In the genomic region with DNA sequence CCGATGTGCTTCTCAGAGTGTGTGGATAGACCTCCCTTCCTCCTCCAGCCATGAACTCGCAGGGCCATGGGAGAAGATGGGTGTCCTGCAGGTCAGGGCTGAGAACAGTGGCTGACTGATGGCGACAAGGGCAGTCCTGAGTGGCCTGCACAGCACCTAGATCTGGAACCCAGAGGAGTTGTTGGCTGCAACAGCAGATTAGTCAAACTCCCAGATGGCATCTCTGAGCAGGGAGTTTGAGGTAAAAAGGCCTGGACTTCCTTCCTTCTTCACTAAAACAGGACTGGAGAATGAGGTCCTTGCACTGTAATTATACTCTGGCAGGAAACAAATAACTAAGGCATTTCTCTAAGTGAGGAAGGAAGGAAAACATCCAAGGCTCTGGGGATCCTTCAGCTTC, we compare ENCODE assay signal across 21 cellular contexts.
DNase-seq lines count a peak whose midpoint lies in the region; ATAC-seq, FAIRE-seq and TF ChIP-seq lines count a peak whose summit lies in the region.
"Had no signal": no experiment of that assay in that cellular context is flagged by ENCODE, and none has a peak within 500 bp of the region (broad histone marks: within the 10 kb centered on the region; RNA-seq: fewer than 3 reads in every experiment).

No MANE protein-coding gene starts in this region.

- H2AFZ ChIP-seq in H9 (ENCODE audit: low read length) = no peak overlapping the region
- H2AFZ ChIP-seq in H1 (ENCODE audit: low read length) = no peak overlapping the region
- peak overlapping the region; percentile 19 for H2AFZ ChIP-seq in neuronal stem cell (ENCODE audit: low read length)
- H2AFZ ChIP-seq: GM23338 had no signal

- no peak overlapping the region for H3K18ac ChIP-seq in H9 (ENCODE audit: insufficient read length, low read depth, low read length)
- peak overlapping the region; percentile 63 for H3K18ac ChIP-seq in H1 (ENCODE audit: extremely low read depth, low read length)
- peak overlapping the region; percentile 66 for H3K18ac ChIP-seq in neuronal stem cell (ENCODE audit: low read length)

- H4K5ac ChIP-seq in H9 (ENCODE audit: insufficient read length, low read depth, low read length) (no peak overlapping the region), H1 (ENCODE audit: insufficient read length, low read depth, low read length) (no peak overlapping the region)

- H2BK5ac ChIP-seq in H9 (ENCODE audit: insufficient read length, low read length) (no peak overlapping the region), H1 (ENCODE audit: low read depth, low read length) (peak overlapping the region; percentile 86; the same call in 1 of the 2 replicates), neuronal stem cell (ENCODE audit: low read length) (no peak overlapping the region)

- H3K9ac ChIP-seq in H9 (ENCODE audit: extremely low read depth, insufficient read length, low read length) (no peak overlapping the region), H1 (replicated peaks in 1 of 4; ENCODE audit: extremely low read depth in 1 of 4, low read depth in 3 of 4, low read length in 3 of 4) (no peak overlapping the region), neuronal stem cell (ENCODE audit: low read depth, low read length, poor library complexity) (no peak overlapping the region)
- H3K9ac ChIP-seq: BLaER1 treated with 17β-estradiol and CSF1 and Interleukin-3, amounts not matched to agents 10 nM and 100 nM had no signal

- no peak overlapping the region for H3K4me3 ChIP-seq in BE2C (ENCODE audit: low read depth, low read length)
- H3K4me3 ChIP-seq in H1 (ENCODE audit: extremely low read depth in 1 of 4, insufficient read depth in 2 of 4, low read depth in 3 of 4, low read length in 4 of 4) = no peak overlapping the region
- no peak overlapping the region for H3K4me3 ChIP-seq in neuronal stem cell (ENCODE audit: low read length in 2 of 2)
- H3K4me3 ChIP-seq in lower lobe of right lung = no peak overlapping the region
- H3K4me3 ChIP-seq: A549; BLaER1 treated with 17β-estradiol and CSF1 and Interleukin-3, amounts not matched to agents 10 nM and 100 nM; GM23338; K562 had no signal

- no peak for TF ChIP-seq RAD21 in H1 (IDR thresholded peaks at IDR 0.05 in 1 of 2, conservative IDR thresholded peaks at IDR 0.05 in 1 of 2; ENCODE audit: low read depth in 2 of 2, low read length in 2 of 2)

- H3K4me1 ChIP-seq in BE2C = peaks cover 27% of the 10 kb centered on the region
- peaks cover 14% of the 10 kb centered on the region; the same call in 1 of the 2 replicates for H3K4me1 ChIP-seq in H9 (ENCODE audit: insufficient read depth, low read length)
- peaks cover 16 to 29% (median 21%) of the 10 kb centered on the region in 4 experiments for H3K4me1 ChIP-seq in H1 (replicated peaks in 1 of 4; ENCODE audit: control insufficient read depth in 3 of 4, insufficient read depth in 4 of 4, low read length in 3 of 4)
- H3K4me1 ChIP-seq in neuronal stem cell (ENCODE audit: control insufficient read depth in 2 of 2, insufficient read depth in 1 of 2, low read depth in 1 of 2, low read length in 2 of 2) = peaks cover 23 to 25% of the 10 kb centered on the region in 2 donors
- H3K4me1 ChIP-seq in lower lobe of right lung = no peaks in the 10 kb centered on the region

- no CpG with 5 or more reads among the region's 3 CpGs for WGBS in H9 (ENCODE audit: extremely low coverage, insufficient read length, low lambda C conversion rate)
- WGBS in H1 (ENCODE audit: extremely low coverage in 1 of 2, insufficient coverage in 1 of 2, insufficient read length in 1 of 2, insufficient replicate concordance in 2 of 2, low coverage in 1 of 2, low lambda C conversion rate in 2 of 2, missing lambda C conversion rate in 1 of 2), 2 experiments = 93% methylated on average over 3 of the region's 3 CpGs; no CpG with 5 or more reads in 1 of the 2 experiments
- WGBS in neuronal stem cell (ENCODE audit: extremely low coverage in 2 of 2, insufficient read length in 2 of 2, insufficient replicate concordance in 1 of 2), 2 donors = no CpG with 5 or more reads among the region's 3 CpGs

- H3K56ac ChIP-seq in H9 (ENCODE audit: insufficient read length, low read depth, low read length) = no peak overlapping the region
- H3K56ac ChIP-seq in H1 (replicated peaks; ENCODE audit: insufficient read length, low read depth, low read length) = no peak overlapping the region

- H3K23ac ChIP-seq in H9 (ENCODE audit: insufficient read length, low read depth, low read length) = no peak overlapping the region
- H3K23ac ChIP-seq in H1 (ENCODE audit: insufficient read length) = no peak overlapping the region
- H3K23ac ChIP-seq in neuronal stem cell (ENCODE audit: low read depth, low read length, poor library complexity) = no peak overlapping the region

- no peaks in the 10 kb centered on the region for H3K9me3 Mint-ChIP-seq in H9
- H3K9me3 Mint-ChIP-seq: CD8-positive, alpha-beta T cell had no signal

- H3K4me3 Mint-ChIP-seq in H9 = no peak overlapping the region
- H3K4me3 Mint-ChIP-seq: CD8-positive, alpha-beta T cell; GM23338 had no signal

- H3K4me2 ChIP-seq in H9 (ENCODE audit: insufficient read depth, insufficient read length, low read length) = no peak overlapping the region
- no peak overlapping the region for H3K4me2 ChIP-seq in H1 (ENCODE audit: insufficient read depth in 1 of 2, low read depth in 2 of 2, low read length in 2 of 2)
- no peak overlapping the region for H3K4me2 ChIP-seq in neuronal stem cell (ENCODE audit: insufficient read depth, low read length, poor library complexity, severe bottlenecking)
- H3K4me2 ChIP-seq: A549, GM23338 had no signal

- no peaks in the 10 kb centered on the region for H3K79me2 ChIP-seq in H9 (ENCODE audit: insufficient read depth, low read length)
- no peaks in the 10 kb centered on the region for H3K79me2 ChIP-seq in H1 (ENCODE audit: control insufficient read depth in 1 of 2, insufficient read depth in 2 of 2, low read length in 2 of 2)

- H3K23me2 ChIP-seq in H9 (ENCODE audit: insufficient read length, low read depth, low read length, poor library complexity, severe bottlenecking) = no peaks in the 10 kb centered on the region
- H3K23me2 ChIP-seq in H1 (ENCODE audit: low read depth, low read length) = peaks cover 5% of the 10 kb centered on the region

- H4K20me1 ChIP-seq in H9 (ENCODE audit: control insufficient read depth, insufficient read depth, insufficient read length) = no peaks in the 10 kb centered on the region
- H4K20me1 ChIP-seq in H1 (replicated peaks in 1 of 2; ENCODE audit: control insufficient read depth in 1 of 2, insufficient read depth in 2 of 2, low read length in 2 of 2) = no peaks in the 10 kb centered on the region
- H4K20me1 ChIP-seq: BLaER1 treated with 17β-estradiol and CSF1 and Interleukin-3, amounts not matched to agents 10 nM and 100 nM had no signal

- peak overlapping the region in 2 of 3 experiments; percentile 36 to 57; a peak in 2 of 7 replicates for H3K27ac Mint-ChIP-seq in H9
- H3K27ac Mint-ChIP-seq: CD8-positive, alpha-beta T cell; GM23338 had no signal

- H2BK12ac ChIP-seq in H9 (ENCODE audit: insufficient read length, low read depth, low read length) (no peak overlapping the region), H1 (ENCODE audit: low read depth, low read length) (peak overlapping the region; percentile 88; the same call in 1 of the 2 replicates), neuronal stem cell (ENCODE audit: low read length) (peak overlapping the region; percentile 67)

- H3K14ac ChIP-seq in H9 (ENCODE audit: insufficient read depth, low read length) (no peak overlapping the region; the same call in 1 of the 2 replicates), H1 (ENCODE audit: insufficient read length) (no peak overlapping the region), neuronal stem cell (ENCODE audit: low read length) (no peak overlapping the region)

- TF ChIP-seq POLR2A in H1 (IDR thresholded peaks at IDR 0.05; ENCODE audit: control extremely low read depth in 1 of 2, low read depth in 2 of 2, low read length in 2 of 2) = no peak

- no peak for TF ChIP-seq EP300 in H1 (IDR thresholded peaks at IDR 0.05; ENCODE audit: borderline replicate concordance in 1 of 2, low read depth in 2 of 2, low read length in 2 of 2)

- no peaks in the 10 kb centered on the region for H3K27me3 Mint-ChIP-seq in H9 (ENCODE audit: low read depth)

- H2BK120ac ChIP-seq in H9 (ENCODE audit: low read depth, low read length, poor library complexity, severe bottlenecking) (no peak overlapping the region), H1 (replicated peaks; ENCODE audit: low read depth, low read length) (peak overlapping the region; percentile 45), neuronal stem cell (ENCODE audit: low read depth, low read length) (no peak overlapping the region)

- POLR2A ChIA-PET in H1 (lab: Charles Lee; ENCODE audit: partially characterized antibody) = no interaction called here

- H2BK15ac ChIP-seq in H9 (ENCODE audit: low read depth, low read length) = no peak overlapping the region
- peak overlapping the region; percentile 96 for H2BK15ac ChIP-seq in H1 (ENCODE audit: low read length)
- no peak overlapping the region for H2BK15ac ChIP-seq in neuronal stem cell (ENCODE audit: low read length)

- H3K9me3 ChIP-seq in BE2C (peaks cover 28% of the 10 kb centered on the region), H9 (ENCODE audit: control insufficient read depth, low read depth, low read length) (no peaks in the 10 kb centered on the region), H1 (ENCODE audit: insufficient read depth in 2 of 2, low read depth in 1 of 2, low read length in 1 of 2) (no peaks in the 10 kb centered on the region), neuronal stem cell (replicated peaks in 1 of 2; ENCODE audit: control insufficient read depth in 2 of 2, insufficient read depth in 1 of 2, low read depth in 1 of 2, low read length in 2 of 2) (no peaks in the 10 kb centered on the region), lower lobe of right lung (no peaks in the 10 kb centered on the region)
- H3K9me3 ChIP-seq: A549; BLaER1 treated with 17β-estradiol and CSF1 and Interleukin-3, amounts not matched to agents 10 nM and 100 nM had no signal

- H2BK20ac ChIP-seq in H9 (ENCODE audit: low read depth, low read length, poor library complexity, severe bottlenecking) (no peak overlapping the region), H1 (ENCODE audit: low read length) (peak overlapping the region; percentile 67)

- ATAC-seq in lower lobe of right lung = no peak
- ATAC-seq: A549; CD8-positive, alpha-beta T cell; GM23338; K562 had no signal

- peak; percentile 80 for DNase-seq in BE2C
- no peak for DNase-seq in H9
- no peak for DNase-seq in H1 (ENCODE audit: low read depth in 1 of 2, low spot score in 2 of 2)
- DNase-seq in neuronal stem cell (ENCODE audit: low spot score) = no peak
- no peak for DNase-seq in lower lobe of right lung
- DNase-seq in NCI-H1436 treated with DMSO at 0.1 percent for 48 hours (lab: John Stamatoyannopoulos, UW) = no peak
- DNase-seq in RKO (ENCODE audit: low spot score) = no peak
- DNase-seq: AML-193; CD8-positive, alpha-beta T cell; DMS 273 treated with DMSO at 0.1 percent for 48 hours; GDM1; H7; IMR-90 had no signal

- H3K27me3 ChIP-seq in BE2C (no peaks in the 10 kb centered on the region), H9 (ENCODE audit: insufficient read depth, low read length) (no peaks in the 10 kb centered on the region), H1 (replicated peaks in 1 of 4; ENCODE audit: control insufficient read depth in 3 of 4, extremely low read depth in 1 of 4, insufficient read depth in 3 of 4, low read length in 3 of 4) (no peaks in the 10 kb centered on the region), neuronal stem cell (ENCODE audit: control insufficient read depth in 3 of 3, insufficient read depth in 3 of 3, low read depth in 1 of 3, low read length in 3 of 3) (no peaks in the 10 kb centered on the region), lower lobe of right lung (ENCODE audit: low read depth) (peaks cover 7% of the 10 kb centered on the region)
- H3K27me3 ChIP-seq: BLaER1 treated with 17β-estradiol and CSF1 and Interleukin-3, amounts not matched to agents 10 nM and 100 nM had no signal

- H3T11ph ChIP-seq in H9 (ENCODE audit: low read length) = no peak overlapping the region

- H3K79me1 ChIP-seq in H9 (ENCODE audit: insufficient read depth, low read depth, low read length, poor library complexity, severe bottlenecking) (no peaks in the 10 kb centered on the region), H1 (ENCODE audit: low read depth, low read length) (no peaks in the 10 kb centered on the region), neuronal stem cell (ENCODE audit: low read depth, low read length) (no peaks in the 10 kb centered on the region)

- no peaks in the 10 kb centered on the region for H3K36me3 Mint-ChIP-seq in H9 (ENCODE audit: insufficient read depth in 1 of 3, low read depth in 3 of 3)
- H3K36me3 Mint-ChIP-seq: CD8-positive, alpha-beta T cell had no signal

- H3K36me3 ChIP-seq in BE2C = no peaks in the 10 kb centered on the region
- H3K36me3 ChIP-seq in H1 (ENCODE audit: control insufficient read depth in 2 of 4, insufficient read depth in 4 of 4, low read length in 3 of 4) = no peaks in the 10 kb centered on the region
- no peaks in the 10 kb centered on the region for H3K36me3 ChIP-seq in neuronal stem cell (replicated peaks in 1 of 2; ENCODE audit: control insufficient read depth in 2 of 2, insufficient read depth in 2 of 2, low read length in 2 of 2)
- H3K36me3 ChIP-seq in lower lobe of right lung = no peaks in the 10 kb centered on the region
- H3K36me3 ChIP-seq: BLaER1 treated with 17β-estradiol and CSF1 and Interleukin-3, amounts not matched to agents 10 nM and 100 nM had no signal

- no peak overlapping the region for H3K27ac ChIP-seq in H9 (ENCODE audit: insufficient read length, low read depth, low read length)
- no peak overlapping the region for H3K27ac ChIP-seq in H1 (ENCODE audit: low read depth, low read length)
- H3K27ac ChIP-seq in neuronal stem cell (replicated peaks; ENCODE audit: low read length) = no peak overlapping the region
- no peak overlapping the region for H3K27ac ChIP-seq in lower lobe of right lung
- H3K27ac ChIP-seq: 22Rv1; A549; BLaER1 treated with 17β-estradiol and CSF1 and Interleukin-3, amounts not matched to agents 10 nM and 100 nM had no signal

- no peak overlapping the region for H3K4ac ChIP-seq in H9 (ENCODE audit: low read depth, low read length)
- H3K4ac ChIP-seq in H1 (replicated peaks; ENCODE audit: insufficient read length, low read depth, low read length) = peak overlapping the region; percentile 80
- no peak overlapping the region for H3K4ac ChIP-seq in neuronal stem cell (ENCODE audit: low read length)

- H4K8ac ChIP-seq in H9 (replicated peaks; ENCODE audit: insufficient read length, low read depth, low read length) (no peak overlapping the region), H1 (ENCODE audit: extremely low read depth, insufficient read depth, low read length) (no peak overlapping the region), neuronal stem cell (ENCODE audit: low read depth, low read length) (no peak overlapping the region)

- TF ChIP-seq CTCF in BE2C (IDR thresholded peaks at IDR 0.05; ENCODE audit: low read depth, low read length) (no peak), H9 (conservative IDR thresholded peaks at IDR 0.05) (no peak), H1 (IDR thresholded peaks at IDR 0.05; ENCODE audit: control extremely low read depth in 1 of 3, insufficient read depth in 1 of 3, low read depth in 1 of 3, low read length in 3 of 3) (no peak), lower lobe of right lung (IDR thresholded peaks at IDR 0.05) (no peak)

- H2AK5ac ChIP-seq in H9 (ENCODE audit: insufficient read length, low read length) (no peak overlapping the region), H1 (ENCODE audit: low read depth, low read length) (peak overlapping the region; percentile 99), neuronal stem cell (ENCODE audit: low read depth, low read length) (no peak overlapping the region)

- intact Hi-C loops in lower lobe of right lung (cut with DNase I) = no loop called here

- CTCF ChIA-PET in H1 (lab: Charles Lee; ENCODE audit: partially characterized antibody) = interaction anchor here (0.5 to 5.8 kb wide), 3 partner anchors 10 to 162 kb away, joined by 3 to 28 read pairs (median 6); partner anchors contain the start of gene MYCN

- H3K4me1 Mint-ChIP-seq in H9 = peaks cover 63% of the 10 kb centered on the region in 2 experiments

- H4K91ac ChIP-seq in H9 (ENCODE audit: insufficient read length, low read depth, low read length) (no peak overlapping the region), H1 (replicated peaks; ENCODE audit: insufficient read length, low read length) (peak overlapping the region; percentile 94), neuronal stem cell (ENCODE audit: low read depth, low read length, poor library complexity) (no peak overlapping the region)

- FAIRE-seq in H1 (lab: Jason Lieb, UNC) = no peak
- FAIRE-seq: A549, GM12892, GM18507, HTR-8/SVneo, K562 had no signal
